ENCODE assay signal across 14 cellular contexts in the genomic region with DNA sequence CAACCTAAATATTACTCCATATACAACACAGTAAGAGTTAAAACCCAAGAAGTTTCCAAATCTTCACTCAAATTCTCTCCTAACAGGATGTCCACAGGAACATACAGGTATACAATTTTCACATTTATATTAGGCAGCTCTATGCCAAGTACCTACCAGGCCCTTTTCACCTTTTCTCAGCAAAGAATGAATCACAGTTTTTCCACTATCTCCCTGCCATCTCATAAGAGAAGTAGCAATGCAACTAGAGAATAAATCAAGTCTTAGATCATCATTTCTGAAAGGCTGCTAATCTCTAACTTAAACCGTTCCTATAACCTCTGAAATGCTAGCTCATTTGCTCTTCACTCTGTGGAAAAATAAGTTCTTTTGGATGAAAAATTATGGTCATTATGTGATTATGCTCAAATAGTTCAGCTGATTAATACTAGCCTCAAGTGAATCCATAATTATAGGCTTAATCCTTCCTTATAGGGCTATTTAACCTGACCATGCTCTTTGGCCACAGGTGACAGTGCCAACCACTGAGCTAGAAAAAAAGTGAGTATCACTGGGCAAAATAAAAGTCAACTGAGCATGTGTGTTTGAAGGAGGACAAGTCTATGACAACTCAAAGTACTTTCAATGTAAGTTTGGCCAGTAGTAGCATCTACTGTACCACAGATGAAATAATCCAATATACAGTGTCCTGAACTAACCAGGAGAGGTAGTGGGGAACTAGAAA.
DNase-seq lines count a peak whose midpoint lies in the region; ATAC-seq, FAIRE-seq and TF ChIP-seq lines count a peak whose summit lies in the region.
"Had no signal": no experiment of that assay in that cellular context is flagged by ENCODE, and none has a peak within 500 bp of the region (broad histone marks: within the 10 kb centered on the region; RNA-seq: fewer than 3 reads in every experiment).

No MANE protein-coding gene starts in this region.

- no peaks in the 10 kb centered on the region for H3K27me3 ChIP-seq in esophagus squamous epithelium
- H3K27me3 ChIP-seq: pancreas had no signal

- ATAC-seq in GM19452 (IDR thresholded peaks at IDR 0.05; ENCODE audit: unreplicated experiment): peak; percentile 25
- peak; percentile 15 for ATAC-seq in HG03342 (IDR thresholded peaks at IDR 0.05; ENCODE audit: unreplicated experiment)

- 29 to 63% methylated on average over 1 of the region's 1 CpG for WGBS in esophagus squamous epithelium, 2 donors

- no peaks in the 10 kb centered on the region for H3K36me3 ChIP-seq in esophagus squamous epithelium
- H3K36me3 ChIP-seq: pancreas, WERI-Rb-1 had no signal

- intact Hi-C loops in esophagus squamous epithelium (cut with DNase I): no loop called here

- no peak overlapping the region for H3K4me3 ChIP-seq in esophagus squamous epithelium
- H3K4me3 ChIP-seq: pancreas had no signal

- in situ Hi-C loops in GM13977 (cut with MboI; ENCODE audit: low pct_unique_long_range_greater_than_20kb, low sequenced_read_pairs, unreplicated experiment): no loop called here

- TF ChIP-seq POLR2A in GM12891 (IDR thresholded peaks at IDR 0.05; ENCODE audit: low read depth, low read length) (no peak), esophagus squamous epithelium (IDR thresholded peaks at IDR 0.05) (no peak)

- H3K9me3 ChIP-seq in esophagus squamous epithelium: no peaks in the 10 kb centered on the region
- H3K9me3 ChIP-seq: pancreas had no signal

- H3K4me1 ChIP-seq in esophagus squamous epithelium: peaks cover 4 to 46% (median 9%) of the 10 kb centered on the region in 3 donors

- peak overlapping the region in 3 of 4 donors; percentile 19 to 40 (median 22) for H3K27ac ChIP-seq in esophagus squamous epithelium
- H3K27ac ChIP-seq: WERI-Rb-1 had no signal

- DNase-seq in GM12891 (ENCODE audit: insufficient read length, low spot score): no peak
- no peak for DNase-seq in esophagus squamous epithelium (lab: John Stamatoyannopoulos, UW)
- no peak for DNase-seq in hippocampal formation (lab: John Stamatoyannopoulos, UW)
- DNase-seq in GM13977 (ENCODE audit: low spot score): no peak
- no peak for DNase-seq in NCI-H1105 treated with DMSO at 0.1 percent for 48 hours (lab: John Stamatoyannopoulos, UW)
- no peak for DNase-seq in cerebellar nuclear complex (lab: John Stamatoyannopoulos, UW)
- DNase-seq: GOT3, NCI-H510A, pancreas, WERI-Rb-1 had no signal

- peak; percentile 41 for FAIRE-seq in GM12891 (lab: Jason Lieb, UNC)
- FAIRE-seq: bronchial epithelial cell, endothelial cell of umbilical vein, pancreas had no signal

- TF ChIP-seq CTCF in esophagus squamous epithelium (IDR thresholded peaks at IDR 0.05) (no peak), GM13977 (IDR thresholded peaks at IDR 0.05; ENCODE audit: extremely low read depth, insufficient read depth, missing control alignments) (no peak)

TF ChIP-seq in GM12891, 5 proteins besides CTCF, POLR2A, EP300 and RAD21:
- TF ChIP-seq POLR2AphosphoS5 (IDR thresholded peaks at IDR 0.05; ENCODE audit: low read depth, low read length) (no peak), SPI1 (IDR thresholded peaks at IDR 0.05; ENCODE audit: low read depth, low read length) (no peak), PAX5 (IDR thresholded peaks at IDR 0.05; ENCODE audit: insufficient read depth, low read length, severe bottlenecking) (no peak), TAF1 (IDR thresholded peaks at IDR 0.05; ENCODE audit: low read depth, low read length) (no peak), POU2F2 (IDR thresholded peaks at IDR 0.05; ENCODE audit: low read depth, low read length) (no peak)
